Comparison of ENCODE assay signal across 9 cellular contexts in the genomic region with DNA sequence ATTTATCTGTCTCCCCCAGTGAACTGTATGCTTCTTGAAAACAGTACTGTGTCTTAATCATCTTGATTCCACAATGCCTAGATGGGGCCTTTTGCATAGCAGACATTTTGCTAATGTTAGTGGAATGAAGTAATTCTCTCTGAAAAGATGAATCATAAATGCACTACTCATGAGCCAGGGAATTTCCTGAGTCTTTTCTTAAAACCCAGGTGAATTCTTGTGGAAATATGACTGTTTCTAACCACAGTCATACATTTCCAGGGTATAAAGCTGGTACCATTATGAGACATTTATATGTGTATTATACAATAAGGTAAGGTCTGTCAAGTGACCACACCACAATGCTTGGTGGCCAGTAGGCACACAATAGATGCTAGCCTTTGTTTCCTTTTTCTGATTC. TPM values are rescaled to one million over a fixed set of nuclear protein-coding genes. Genes with fewer than 3 reads are reported as not detected.
DNase-seq lines count a peak whose midpoint lies in the region; TF ChIP-seq lines count a peak whose summit lies in the region.
"Had no signal": no experiment of that assay in that cellular context is flagged by ENCODE, and none has a peak within 500 bp of the region (broad histone marks: within the 10 kb centered on the region; RNA-seq: fewer than 3 reads in every experiment).

No MANE protein-coding gene starts in this region.

- CTCF ChIA-PET in activated CD4-positive, alpha-beta memory T cell treated with anti-CD3 and anti-CD28 coated beads for 36 hours (lab: Charles Lee) = interaction anchor here (1.0 to 1.9 kb wide), 4 partner anchors 75 to 189 kb away, joined by 3 to 5 read pairs (median 4); no protein-coding TSS in a partner anchor
- CTCF ChIA-PET in activated CD4-positive, alpha-beta memory T cell treated with anti-CD3 and anti-CD28 coated beads, Interleukin-2, amount 10 ng/mL, durations not matched to agents 7 days and 5 days (lab: Charles Lee) = interaction anchor here (1.3 kb wide), 1 partner anchor 27 kb away, joined by 5 read pairs; no protein-coding TSS in a partner anchor
- CTCF ChIA-PET in HEK293T (lab: Yijun Ruan, JAX) = no interaction called here

- peak overlapping the region in 1 of 3 donors; percentile 51 for H3K9ac ChIP-seq in skeletal muscle tissue (ENCODE audit: low read depth in 1 of 3, low read length in 3 of 3)

- H3K9me3 Mint-ChIP-seq in activated CD4-positive, alpha-beta memory T cell treated with anti-CD3 and anti-CD28 coated beads for 36 hours = no peaks in the 10 kb centered on the region
- H3K9me3 Mint-ChIP-seq in activated CD4-positive, alpha-beta memory T cell treated with anti-CD3 and anti-CD28 coated beads, Interleukin-2, amount 10 ng/mL, durations not matched to agents 7 days and 5 days = no peaks in the 10 kb centered on the region

- intact Hi-C loops in activated CD4-positive, alpha-beta memory T cell treated with anti-CD3 and anti-CD28 coated beads for 36 hours (cut with micrococcal nuclease) = loop anchor here (1.0 to 5.0 kb wide), 6 partner anchors 26 to 629 kb away; a partner anchor contains a TSS

- H3K4me3 Mint-ChIP-seq in activated CD4-positive, alpha-beta memory T cell treated with anti-CD3 and anti-CD28 coated beads for 36 hours = no peak overlapping the region
- H3K4me3 Mint-ChIP-seq in activated CD4-positive, alpha-beta memory T cell treated with anti-CD3 and anti-CD28 coated beads, Interleukin-2, amount 10 ng/mL, durations not matched to agents 7 days and 5 days = no peak overlapping the region

- H3K36me3 ChIP-seq in skeletal muscle tissue (ENCODE audit: control insufficient read depth in 3 of 3, insufficient read depth in 3 of 3, low read length in 3 of 3) (peaks cover 0 to 13% (median 9%) of the 10 kb centered on the region in 3 donors), H7 (replicated peaks; ENCODE audit: control insufficient read depth, insufficient read depth, low read length) (no peaks in the 10 kb centered on the region; the same call in 1 of the 2 replicates)

- POLR2A ChIA-PET in activated CD4-positive, alpha-beta memory T cell treated with anti-CD3 and anti-CD28 coated beads for 36 hours (lab: Charles Lee) = no interaction called here
- POLR2A ChIA-PET in activated CD4-positive, alpha-beta memory T cell treated with anti-CD3 and anti-CD28 coated beads, Interleukin-2, amount 10 ng/mL, durations not matched to agents 7 days and 5 days (lab: Charles Lee) = no interaction called here
- POLR2A ChIA-PET in HEK293T (lab: Yijun Ruan, JAX) = interaction anchor here (1.2 kb wide), 1 partner anchor 86 kb away, joined by 3 read pairs; a partner anchor contains a TSS

- H3K27me3 Mint-ChIP-seq in activated CD4-positive, alpha-beta memory T cell treated with anti-CD3 and anti-CD28 coated beads for 36 hours = no peaks in the 10 kb centered on the region
- H3K27me3 Mint-ChIP-seq in activated CD4-positive, alpha-beta memory T cell treated with anti-CD3 and anti-CD28 coated beads, Interleukin-2, amount 10 ng/mL, durations not matched to agents 7 days and 5 days = no peaks in the 10 kb centered on the region

- DNase-seq in activated CD4-positive, alpha-beta memory T cell treated with anti-CD3 and anti-CD28 coated beads for 36 hours = peak; percentile 34
- DNase-seq in activated CD4-positive, alpha-beta memory T cell treated with anti-CD3 and anti-CD28 coated beads, Interleukin-2, amount 10 ng/mL, durations not matched to agents 7 days and 5 days = no peak
- DNase-seq in LHCN-M2 (ENCODE audit: low read depth) (peak; percentile 93), epithelial cell of proximal tubule (ENCODE audit: low read depth) (peak; percentile 87), HEK293T (ENCODE audit: extremely low spot score) (no peak), H7 (no peak)
- DNase-seq in stimulated activated naive CD4-positive, alpha-beta T cell treated with Interleukin-2 at 50 U/mL for 16 hours (lab: John Stamatoyannopoulos, UW) = no peak
- DNase-seq: DND-41 had no signal

- no peaks in the 10 kb centered on the region for H3K27me3 ChIP-seq in skeletal muscle tissue (ENCODE audit: control insufficient read depth in 3 of 3, insufficient read depth in 3 of 3, low read length in 3 of 3)
- H3K27me3 ChIP-seq in H7 (ENCODE audit: control insufficient read depth, insufficient read depth, low read length) = no peaks in the 10 kb centered on the region

- peaks cover 40% of the 10 kb centered on the region for H3K36me3 Mint-ChIP-seq in activated CD4-positive, alpha-beta memory T cell treated with anti-CD3 and anti-CD28 coated beads for 36 hours
- peaks cover 35% of the 10 kb centered on the region for H3K36me3 Mint-ChIP-seq in activated CD4-positive, alpha-beta memory T cell treated with anti-CD3 and anti-CD28 coated beads, Interleukin-2, amount 10 ng/mL, durations not matched to agents 7 days and 5 days (ENCODE audit: low read depth)

- no peak for TF ChIP-seq CTCF in epithelial cell of proximal tubule (conservative IDR thresholded peaks at IDR 0.05; ENCODE audit: low read depth, low read length)

- no peak overlapping the region for H3K27ac Mint-ChIP-seq in activated CD4-positive, alpha-beta memory T cell treated with anti-CD3 and anti-CD28 coated beads for 36 hours
- H3K27ac Mint-ChIP-seq in activated CD4-positive, alpha-beta memory T cell treated with anti-CD3 and anti-CD28 coated beads, Interleukin-2, amount 10 ng/mL, durations not matched to agents 7 days and 5 days = no peak overlapping the region

- peaks cover 6 to 14% (median 11%) of the 10 kb centered on the region in 3 donors for H3K4me1 ChIP-seq in skeletal muscle tissue (ENCODE audit: control insufficient read depth in 3 of 3, insufficient read depth in 3 of 3, low read length in 3 of 3)

- peaks cover 23% of the 10 kb centered on the region for H3K4me1 Mint-ChIP-seq in activated CD4-positive, alpha-beta memory T cell treated with anti-CD3 and anti-CD28 coated beads for 36 hours (ENCODE audit: low read depth)
- peaks cover 4% of the 10 kb centered on the region for H3K4me1 Mint-ChIP-seq in activated CD4-positive, alpha-beta memory T cell treated with anti-CD3 and anti-CD28 coated beads, Interleukin-2, amount 10 ng/mL, durations not matched to agents 7 days and 5 days

- no peaks in the 10 kb centered on the region for H3K9me3 ChIP-seq in skeletal muscle tissue (ENCODE audit: control insufficient read depth in 3 of 3, low read length in 3 of 3)

- peak overlapping the region; percentile 73 for H3K27ac ChIP-seq in skeletal muscle tissue (ENCODE audit: low read depth, low read length)

- H3K4me3 ChIP-seq in epithelial cell of proximal tubule (ENCODE audit: low read depth, low read length) (no peak overlapping the region), skeletal muscle tissue (ENCODE audit: low read length in 3 of 3) (no peak overlapping the region), H7 (ENCODE audit: insufficient read depth, low read depth, low read length) (no peak overlapping the region)

TF ChIP-seq in HEK293T, 16 proteins besides CTCF, POLR2A, EP300 and RAD21:
- TF ChIP-seq BHLHE40 (IDR thresholded peaks at IDR 0.05; ENCODE audit: borderline replicate concordance) (no peak), FOXK2 (IDR thresholded peaks at IDR 0.05) (no peak), L3MBTL2 (conservative IDR thresholded peaks at IDR 0.05) (no peak), FOXM1 (IDR thresholded peaks at IDR 0.05; ENCODE audit: borderline replicate concordance) (no peak), HDGF (IDR thresholded peaks at IDR 0.05; ENCODE audit: borderline replicate concordance) (no peak), NFRKB (IDR thresholded peaks at IDR 0.05) (no peak), SP1 (IDR thresholded peaks at IDR 0.05) (no peak), TARDBP (IDR thresholded peaks at IDR 0.05) (no peak), ZNF384 (IDR thresholded peaks at IDR 0.05) (no peak), SUZ12 (IDR thresholded peaks at IDR 0.05) (no peak)
- TF ChIP-seq, protein P1, sequence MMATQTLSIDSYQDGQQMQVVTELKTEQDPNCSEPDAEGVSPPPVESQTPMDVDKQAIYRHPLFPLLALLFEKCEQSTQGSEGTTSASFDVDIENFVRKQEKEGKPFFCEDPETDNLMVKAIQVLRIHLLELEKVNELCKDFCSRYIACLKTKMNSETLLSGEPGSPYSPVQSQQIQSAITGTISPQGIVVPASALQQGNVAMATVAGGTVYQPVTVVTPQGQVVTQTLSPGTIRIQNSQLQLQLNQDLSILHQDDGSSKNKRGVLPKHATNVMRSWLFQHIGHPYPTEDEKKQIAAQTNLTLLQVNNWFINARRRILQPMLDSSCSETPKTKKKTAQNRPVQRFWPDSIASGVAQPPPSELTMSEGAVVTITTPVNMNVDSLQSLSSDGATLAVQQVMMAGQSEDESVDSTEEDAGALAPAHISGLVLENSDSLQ (IDR thresholded peaks at IDR 0.05) = no peak

RNA-seq across cellular contexts. Expression of a gene that starts 5.5 kb away (rescaled TPM):
- not detected for total RNA-seq in activated CD4-positive, alpha-beta memory T cell treated with anti-CD3 and anti-CD28 coated beads for 36 hours
- total RNA-seq in activated CD4-positive, alpha-beta memory T cell treated with anti-CD3 and anti-CD28 coated beads, Interleukin-2, amount 10 ng/mL, durations not matched to agents 7 days and 5 days = not detected
- total RNA-seq in LHCN-M2 (2014; rRNA removed) = 0.64 TPM in 1 of 2 replicates, not detected in the other
- polyA plus RNA-seq in LHCN-M2 (2012) = 0.29 TPM
- 0.22 and 0.63 TPM in 2 replicates for total RNA-seq in epithelial cell of proximal tubule
- not detected for total RNA-seq in skeletal muscle tissue
- not detected in 2 replicates for total RNA-seq in H7 (2014; rRNA removed; shearing (Covaris generic))

Comparison
In these comparisons a context has a peak if more than half of its experiments do, and no peak if none do; other contexts are left out.
1. DNase-seq: peak in activated CD4-positive, alpha-beta memory T cell treated with anti-CD3 and anti-CD28 coated beads for 36 hours (single experiment), LHCN-M2 (single experiment) and epithelial cell of proximal tubule (single experiment); none in activated CD4-positive, alpha-beta memory T cell treated with anti-CD3 and anti-CD28 coated beads, Interleukin-2, amount 10 ng/mL, durations not matched to agents 7 days and 5 days (single experiment), HEK293T (single experiment), stimulated activated naive CD4-positive, alpha-beta T cell treated with Interleukin-2 at 50 U/mL for 16 hours (single experiment) and H7 (single experiment).